Comparison of ENCODE assay signal across 17 cellular contexts in genomic region chr15:35437157-35437556, GRCh38.
A peak's percentile ranks its signal among the peaks of the same experiment; 100 is the strongest.
DNase-seq lines count a peak whose midpoint lies in the region; ATAC-seq, FAIRE-seq and TF ChIP-seq lines count a peak whose summit lies in the region.
"Had no signal": no experiment of that assay in that cellular context is flagged by ENCODE, and none has a peak within 500 bp of the region (broad histone marks: within the 10 kb centered on the region; RNA-seq: fewer than 3 reads in every experiment).

No MANE protein-coding gene starts in this region.

- H3K14ac ChIP-seq in H1 (ENCODE audit: insufficient read length) (no peak overlapping the region), mesenchymal stem cell (ENCODE audit: low read length in 2 of 2) (no peak overlapping the region)

- H2AFZ ChIP-seq in H1 (ENCODE audit: low read length) (no peak overlapping the region), mesenchymal stem cell (ENCODE audit: low read depth, low read length) (no peak overlapping the region)

- H2BK12ac ChIP-seq in H1 (ENCODE audit: low read depth, low read length) (no peak overlapping the region), mesenchymal stem cell (ENCODE audit: low read length in 2 of 2) (peak overlapping the region; percentile 82 to 98)

- peak in 2 of 3 experiments; percentile 14 to 28; a peak in 1 of 4 replicates for TF ChIP-seq CTCF in H1 (IDR thresholded peaks at IDR 0.05; ENCODE audit: control extremely low read depth in 1 of 3, insufficient read depth in 1 of 3, low read depth in 1 of 3, low read length in 3 of 3)

- in situ Hi-C loops in Caki2 (cut with HindIII; ENCODE audit: low pct_unique_long_range_greater_than_20kb, low sequenced_read_pairs), result no loop called here

- H4K20me1 ChIP-seq in H1 (replicated peaks in 1 of 2; ENCODE audit: control insufficient read depth in 1 of 2, insufficient read depth in 2 of 2, low read length in 2 of 2), result no peaks in the 10 kb centered on the region

- H3K23ac ChIP-seq in H1 (ENCODE audit: insufficient read length) (no peak overlapping the region), mesenchymal stem cell (ENCODE audit: low read length in 2 of 2) (no peak overlapping the region)

- H3K27me3 ChIP-seq in HUES64 (ENCODE audit: insufficient read depth, low read length) (no peaks in the 10 kb centered on the region), H1 (replicated peaks in 1 of 4; ENCODE audit: control insufficient read depth in 3 of 4, extremely low read depth in 1 of 4, insufficient read depth in 3 of 4, low read length in 3 of 4) (no peaks in the 10 kb centered on the region), mesenchymal stem cell (ENCODE audit: control insufficient read depth in 1 of 2, insufficient read depth in 1 of 2, low read length in 2 of 2) (no peaks in the 10 kb centered on the region)

- FAIRE-seq in H1 (lab: Jason Lieb, UNC), result no peak
- FAIRE-seq: bronchial epithelial cell had no signal

- no peak overlapping the region for H2BK15ac ChIP-seq in H1 (ENCODE audit: low read length)
- no peak overlapping the region for H2BK15ac ChIP-seq in mesenchymal stem cell (ENCODE audit: low read depth, poor library complexity, severe bottlenecking)

- TF ChIP-seq POLR2A in H1 (IDR thresholded peaks at IDR 0.05; ENCODE audit: control extremely low read depth in 1 of 2, low read depth in 2 of 2, low read length in 2 of 2), result no peak

- H3K56ac ChIP-seq in H1 (replicated peaks; ENCODE audit: insufficient read length, low read depth, low read length), result no peak overlapping the region

- WGBS in HUES64, result 89% methylated on average over 5 of the region's 5 CpGs
- WGBS in H1 (ENCODE audit: extremely low coverage in 1 of 2, insufficient coverage in 1 of 2, insufficient read length in 1 of 2, insufficient replicate concordance in 2 of 2, low coverage in 1 of 2, low lambda C conversion rate in 2 of 2, missing lambda C conversion rate in 1 of 2), 2 experiments, result 77% methylated on average over 5 of the region's 5 CpGs; no CpG with 5 or more reads in 1 of the 2 experiments
- 88% methylated on average over 5 of the region's 5 CpGs for WGBS in mesenchymal stem cell

- H3K27ac ChIP-seq in HUES64 (ENCODE audit: low read depth, low read length) (peak overlapping the region; percentile 40; the same call in 1 of the 2 replicates), H1 (ENCODE audit: low read depth, low read length) (no peak overlapping the region; the same call in 1 of the 2 replicates), mesenchymal stem cell (ENCODE audit: low read length, poor library complexity, severe bottlenecking) (no peak overlapping the region)
- H3K27ac ChIP-seq: lower lobe of right lung, SK-N-MC had no signal

- peaks cover 7% of the 10 kb centered on the region; the same call in 1 of the 2 replicates for H3K36me3 ChIP-seq in HUES64 (ENCODE audit: insufficient read depth, low read length)
- H3K36me3 ChIP-seq in H1 (ENCODE audit: control insufficient read depth in 2 of 4, insufficient read depth in 4 of 4, low read length in 3 of 4), result peaks cover 0 to 2% (median 0%) of the 10 kb centered on the region in 4 experiments; a peak in 2 of 8 replicates
- H3K36me3 ChIP-seq in mesenchymal stem cell (ENCODE audit: control insufficient read depth in 1 of 2, insufficient read depth in 2 of 2, low read depth in 1 of 2, low read length in 2 of 2), result no peaks in the 10 kb centered on the region
- H3K36me3 ChIP-seq: HAP-1, lower lobe of right lung had no signal

- no peak overlapping the region for H2BK20ac ChIP-seq in H1 (ENCODE audit: low read length)

- H3K4me3 ChIP-seq in HUES64 (ENCODE audit: low read length), result no peak overlapping the region
- no peak overlapping the region for H3K4me3 ChIP-seq in H1 (ENCODE audit: extremely low read depth in 1 of 4, insufficient read depth in 2 of 4, low read depth in 3 of 4, low read length in 4 of 4)
- H3K4me3 ChIP-seq in mesenchymal stem cell (ENCODE audit: insufficient read depth in 1 of 2, low read depth in 1 of 2, low read length in 2 of 2), result no peak overlapping the region
- H3K4me3 ChIP-seq: HAP-1, lower lobe of right lung, SK-N-MC had no signal

- no peak overlapping the region for H3K4ac ChIP-seq in H1 (replicated peaks; ENCODE audit: insufficient read length, low read depth, low read length)
- peak overlapping the region in 1 of 2 experiments; percentile 64 for H3K4ac ChIP-seq in mesenchymal stem cell (ENCODE audit: low read depth in 1 of 2, low read length in 2 of 2)

- CTCF ChIA-PET in H1 (lab: Charles Lee; ENCODE audit: partially characterized antibody), result interaction anchor here (0.8 to 7.0 kb wide), 11 partner anchors 8 to 363 kb away, joined by 3 to 36 read pairs (median 4); no protein-coding TSS in a partner anchor

- no peak for TF ChIP-seq EP300 in H1 (IDR thresholded peaks at IDR 0.05; ENCODE audit: borderline replicate concordance in 1 of 2, low read depth in 2 of 2, low read length in 2 of 2)

- H4K91ac ChIP-seq in H1 (replicated peaks; ENCODE audit: insufficient read length, low read length) (peak overlapping the region; percentile 36), mesenchymal stem cell (ENCODE audit: low read length) (no peak overlapping the region)

- H3K9me3 ChIP-seq in HUES64 (ENCODE audit: insufficient read depth, low read depth, low read length) (peaks cover 12% of the 10 kb centered on the region), H1 (ENCODE audit: insufficient read depth in 2 of 2, low read depth in 1 of 2, low read length in 1 of 2) (no peaks in the 10 kb centered on the region; a peak in 1 of 4 replicates), mesenchymal stem cell (ENCODE audit: control insufficient read depth, low read length) (no peaks in the 10 kb centered on the region)
- H3K9me3 ChIP-seq: HAP-1, lower lobe of right lung had no signal

- H4K5ac ChIP-seq in H1 (ENCODE audit: insufficient read length, low read depth, low read length), result no peak overlapping the region

- H3K79me1 ChIP-seq in H1 (ENCODE audit: low read depth, low read length) (no peaks in the 10 kb centered on the region), mesenchymal stem cell (replicated peaks; ENCODE audit: low read length, poor library complexity, severe bottlenecking) (peaks cover 2% of the 10 kb centered on the region)

- no peak for ATAC-seq in GM21447 (IDR thresholded peaks at IDR 0.05; ENCODE audit: unreplicated experiment)
- ATAC-seq: lower lobe of right lung; sciatic nerve; stimulated activated naive B cell treated with anti-CD40 and anti-IgM and Interleukin-4, amounts not matched to agents 10 μg/mL and 1 μg/mL and 100 μg/mL, for 72 hours had no signal

- H2AK5ac ChIP-seq in H1 (ENCODE audit: low read depth, low read length), result no peak overlapping the region
- no peak overlapping the region for H2AK5ac ChIP-seq in mesenchymal stem cell (ENCODE audit: low read length, severe bottlenecking)

- H3K18ac ChIP-seq in H1 (ENCODE audit: extremely low read depth, low read length) (no peak overlapping the region; the same call in 1 of the 2 replicates), mesenchymal stem cell (ENCODE audit: low read depth in 1 of 2, low read length in 2 of 2) (peak overlapping the region in 1 of 2 experiments; percentile 79)

- no peaks in the 10 kb centered on the region for H3K23me2 ChIP-seq in H1 (ENCODE audit: low read depth, low read length)

- no peaks in the 10 kb centered on the region for H3K79me2 ChIP-seq in H1 (ENCODE audit: control insufficient read depth in 1 of 2, insufficient read depth in 2 of 2, low read length in 2 of 2)

- H3K9ac ChIP-seq in HUES64 (ENCODE audit: low read depth, low read length) (no peak overlapping the region), H1 (replicated peaks in 1 of 4; ENCODE audit: extremely low read depth in 1 of 4, low read depth in 3 of 4, low read length in 3 of 4) (no peak overlapping the region), mesenchymal stem cell (ENCODE audit: low read length) (no peak overlapping the region)

- H3K4me1 ChIP-seq in HUES64 (ENCODE audit: insufficient read depth, low read length), result 0 out of 2 replicates have a peak, but pooled peaks cover 5% of the 10 kb centered on the region
- H3K4me1 ChIP-seq in H1 (replicated peaks in 1 of 4; ENCODE audit: control insufficient read depth in 3 of 4, insufficient read depth in 4 of 4, low read length in 3 of 4), result peaks cover 0 to 8% (median 4%) of the 10 kb centered on the region in 4 experiments; a peak in 3 of 7 replicates
- H3K4me1 ChIP-seq in mesenchymal stem cell (ENCODE audit: control insufficient read depth, insufficient read depth, low read depth, low read length), result no peaks in the 10 kb centered on the region
- H3K4me1 ChIP-seq: lower lobe of right lung had no signal

- POLR2A ChIA-PET in H1 (lab: Charles Lee; ENCODE audit: partially characterized antibody), result interaction anchor here (0.7 kb wide), 1 partner anchor 20 kb away, joined by 3 read pairs; no protein-coding TSS in a partner anchor

- H3K4me2 ChIP-seq in H1 (ENCODE audit: insufficient read depth in 1 of 2, low read depth in 2 of 2, low read length in 2 of 2) (no peak overlapping the region), mesenchymal stem cell (ENCODE audit: low read length, poor library complexity, severe bottlenecking) (no peak overlapping the region)

- H2BK120ac ChIP-seq in H1 (replicated peaks; ENCODE audit: low read depth, low read length) (no peak overlapping the region), mesenchymal stem cell (ENCODE audit: low read depth, low read length) (peak overlapping the region; percentile 85)

- peak; percentile 25 for DNase-seq in Caki2 (ENCODE audit: low read depth)
- DNase-seq in H1 (ENCODE audit: low read depth in 1 of 2, low spot score in 2 of 2), result no peak
- peak; percentile 43 for DNase-seq in mesenchymal stem cell
- DNase-seq in CD1c-positive myeloid dendritic cell (ENCODE audit: extremely low spot score), result no peak
- DNase-seq in SIG-M5 (lab: John Stamatoyannopoulos, UW), result no peak
- no peak for DNase-seq in pons (ENCODE audit: low spot score)
- DNase-seq: activated naive CD4-positive, alpha-beta T cell treated with anti-CD3 and anti-CD28 coated beads, Interleukin-2, amount 10 ng/mL, durations not matched to agents 7 days and 5 days; CD4-positive, alpha-beta T cell; lower lobe of right lung; NK-92 treated with Interleukin-12 subunit alpha and Interleukin-12 subunit beta, amount 100 ng/mL, for 24 hours; stimulated activated naive B cell treated with anti-CD40 and anti-IgM and Interleukin-4, amounts not matched to agents 10 μg/mL and 1 μg/mL and 100 μg/mL, for 72 hours had no signal

- peak; percentile 48 to 59 for TF ChIP-seq RAD21 in H1 (IDR thresholded peaks at IDR 0.05 in 1 of 2, conservative IDR thresholded peaks at IDR 0.05 in 1 of 2; ENCODE audit: low read depth in 2 of 2, low read length in 2 of 2)

- H2BK5ac ChIP-seq in H1 (ENCODE audit: low read depth, low read length) (no peak overlapping the region), mesenchymal stem cell (ENCODE audit: low read depth, low read length, poor library complexity, severe bottlenecking) (no peak overlapping the region)

- H4K8ac ChIP-seq in H1 (ENCODE audit: extremely low read depth, insufficient read depth, low read length) (no peak overlapping the region), mesenchymal stem cell (ENCODE audit: low read length) (peak overlapping the region; percentile 89)

TF ChIP-seq in H1, 55 proteins besides CTCF, POLR2A, EP300 and RAD21 (continues in another document):
- TF ChIP-seq EGR1 (IDR thresholded peaks at IDR 0.05; ENCODE audit: borderline replicate concordance, low read depth, low read length) (no peak), SP2 (IDR thresholded peaks at IDR 0.05; ENCODE audit: low read length) (no peak), KDM1A (IDR thresholded peaks at IDR 0.05; ENCODE audit: borderline replicate concordance, low read length) (no peak)

Comparison
In these comparisons a context has a peak if more than half of its experiments do, and no peak if none do; other contexts are left out.
1. DNase-seq: peak in Caki2 (single experiment) and mesenchymal stem cell (single experiment); none in H1 (0 of 2), CD1c-positive myeloid dendritic cell (single experiment), SIG-M5 (single experiment) and pons (single experiment).